19 cellular contexts compared by ENCODE assay signal in the genomic region with DNA sequence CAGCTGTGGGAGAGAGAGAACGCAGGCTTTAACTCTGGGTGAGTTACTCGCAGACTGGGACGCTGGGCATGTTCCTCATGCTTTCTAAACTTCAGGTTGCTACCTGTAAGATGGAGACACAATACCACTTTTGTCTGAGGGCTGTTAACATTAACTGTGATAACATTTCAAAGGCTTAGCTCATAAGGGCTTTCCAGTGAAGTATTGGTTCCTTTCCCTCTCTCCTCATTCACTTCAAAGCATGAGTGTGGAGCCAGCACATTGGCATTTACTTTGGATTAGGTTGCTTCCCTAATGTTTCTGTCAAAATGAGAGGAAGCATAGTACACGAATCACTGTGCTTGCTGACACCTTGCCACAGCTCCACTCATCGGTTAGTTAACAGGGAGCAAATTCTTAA. TPM values are rescaled to one million over a fixed set of nuclear protein-coding genes. Genes with fewer than 3 reads are reported as not detected.
DNase-seq lines count a peak whose midpoint lies in the region; ATAC-seq, FAIRE-seq and TF ChIP-seq lines count a peak whose summit lies in the region.
"Had no signal": no experiment of that assay in that cellular context is flagged by ENCODE, and none has a peak within 500 bp of the region (broad histone marks: within the 10 kb centered on the region; RNA-seq: fewer than 3 reads in every experiment).

No MANE protein-coding gene starts in this region.

- TF ChIP-seq CTCF in bronchial epithelial cell (IDR thresholded peaks at IDR 0.05; ENCODE audit: insufficient read depth, low read length, severe bottlenecking) (no peak), left lung (IDR thresholded peaks at IDR 0.05) (no peak), spleen (IDR thresholded peaks at IDR 0.05 in 8 of 11, conservative IDR thresholded peaks at IDR 0.05 in 3 of 11) (no peak), smooth muscle cell (IDR thresholded peaks at IDR 0.05; ENCODE audit: borderline replicate concordance, insufficient read depth, poor library complexity, severe bottlenecking) (no peak)

- H3K4me2 ChIP-seq in GM23248 (ENCODE audit: unreplicated experiment): no peak overlapping the region
- H3K4me2 ChIP-seq in smooth muscle cell: no peak overlapping the region
- H3K4me2 ChIP-seq: GM23338, PC-9 had no signal

- ATAC-seq in left lung: peak; percentile 78
- ATAC-seq: GM12878, GM23338 had no signal

- in situ Hi-C loops in GM23248 (cut with MboI): no loop called here

- DNase-seq in GM23248 (peak; percentile 20), bronchial epithelial cell (ENCODE audit: low read depth) (peak; percentile 29), left lung (no peak), spleen (no peak), T1000 (lab: John Stamatoyannopoulos, UW) (no peak), smooth muscle cell (lab: John Stamatoyannopoulos, UW; ENCODE audit: unreplicated experiment) (no peak), inferior parietal cortex (ENCODE audit: extremely low spot score) (no peak)
- DNase-seq: AML-193; CD4-positive, alpha-beta T cell; DMS79; KBM-7; NCI-H1092; NCI-H1694 treated with DMSO at 0.1 percent for 48 hours; NCI-H2171 treated with DMSO at 0.1 percent for 48 hours; NCI-H774 had no signal

- H3K36me3 ChIP-seq in GM23248 (ENCODE audit: low read depth) (no peaks in the 10 kb centered on the region), bronchial epithelial cell (ENCODE audit: control insufficient read depth, insufficient read depth, low read length) (no peaks in the 10 kb centered on the region), left lung (no peaks in the 10 kb centered on the region), spleen (no peaks in the 10 kb centered on the region), smooth muscle cell (ENCODE audit: low read depth) (no peaks in the 10 kb centered on the region)

- 86 to 92% methylated on average over 5 of the region's 5 CpGs for WGBS in GM23248 (ENCODE audit: low coverage in 1 of 2, low lambda C conversion rate in 2 of 2, missing lambda C conversion rate in 2 of 2), 2 experiments
- WGBS in spleen, 5 donors: 42 to 73% (median 64%) methylated on average over 5 of the region's 5 CpGs
- WGBS in smooth muscle cell (ENCODE audit: low lambda C conversion rate): 83% methylated on average over 5 of the region's 5 CpGs

- no peaks in the 10 kb centered on the region for H4K20me1 ChIP-seq in GM23248 (ENCODE audit: insufficient read depth)
- no peaks in the 10 kb centered on the region for H4K20me1 ChIP-seq in smooth muscle cell (ENCODE audit: low read depth)

- H3K4me3 ChIP-seq in GM23248: no peak overlapping the region
- H3K4me3 ChIP-seq in bronchial epithelial cell (ENCODE audit: low read depth, low read length): no peak overlapping the region
- no peak overlapping the region for H3K4me3 ChIP-seq in left lung
- H3K4me3 ChIP-seq in spleen: no peak overlapping the region
- no peak overlapping the region for H3K4me3 ChIP-seq in smooth muscle cell
- H3K4me3 ChIP-seq: GM12878, GM23338, PC-9 had no signal

- H3K9me2 ChIP-seq in GM23248 (ENCODE audit: insufficient read depth): no peaks in the 10 kb centered on the region

- H3K27ac ChIP-seq in GM23248 (no peak overlapping the region), left lung (peak overlapping the region; percentile 9 to 65), spleen (peak overlapping the region in 7 of 8 donors; percentile 9 to 68 (median 41)), smooth muscle cell (ENCODE audit: low read depth) (no peak overlapping the region)
- H3K27ac ChIP-seq: PC-9 had no signal

- peaks cover 41% of the 10 kb centered on the region for H3K4me1 ChIP-seq in GM23248 (ENCODE audit: insufficient read depth)
- peaks cover 18 to 29% of the 10 kb centered on the region in 2 donors for H3K4me1 ChIP-seq in left lung
- peaks cover 0 to 40% (median 19%) of the 10 kb centered on the region in 6 donors for H3K4me1 ChIP-seq in spleen
- no peaks in the 10 kb centered on the region for H3K4me1 ChIP-seq in smooth muscle cell (ENCODE audit: low read depth)

- H2AFZ ChIP-seq in GM23248 (no peak overlapping the region), smooth muscle cell (ENCODE audit: low read depth) (no peak overlapping the region)
- H2AFZ ChIP-seq: GM23338, PC-9 had no signal

- H3F3A ChIP-seq in GM23248 (ENCODE audit: insufficient read depth): peaks cover 35% of the 10 kb centered on the region
- no peaks in the 10 kb centered on the region for H3F3A ChIP-seq in smooth muscle cell (ENCODE audit: low read depth)

- intact Hi-C loops in left lung (cut with DNase I): no loop called here
- intact Hi-C loops in spleen (cut with DNase I; ENCODE audit: low total_unique reads): no loop called here

- H3K27me3 ChIP-seq in GM23248 (replicated peaks; ENCODE audit: insufficient read depth) (no peaks in the 10 kb centered on the region), bronchial epithelial cell (ENCODE audit: control insufficient read depth, insufficient read depth, low read length) (no peaks in the 10 kb centered on the region), left lung (no peaks in the 10 kb centered on the region), spleen (replicated peaks in 1 of 7) (no peaks in the 10 kb centered on the region), smooth muscle cell (ENCODE audit: low read depth) (no peaks in the 10 kb centered on the region)

- H3K9me3 ChIP-seq in GM23248 (ENCODE audit: low read depth) (no peaks in the 10 kb centered on the region), left lung (no peaks in the 10 kb centered on the region), spleen (no peaks in the 10 kb centered on the region), smooth muscle cell (replicated peaks; ENCODE audit: low read depth) (no peaks in the 10 kb centered on the region)

- no peak for TF ChIP-seq POLR2A in spleen (IDR thresholded peaks at IDR 0.05)

- no peak overlapping the region for H3K9ac ChIP-seq in GM23248
- no peak overlapping the region for H3K9ac ChIP-seq in smooth muscle cell (ENCODE audit: low read depth)

- no peaks in the 10 kb centered on the region for H3K79me2 ChIP-seq in GM23248 (ENCODE audit: insufficient read depth)
- H3K79me2 ChIP-seq in smooth muscle cell (ENCODE audit: low read depth): no peaks in the 10 kb centered on the region

- no peak for FAIRE-seq in bronchial epithelial cell (lab: Jason Lieb, UNC)
- FAIRE-seq: GM12878, GM18507 had no signal

RNA-seq across cellular contexts. Expression of a gene that starts 30.2 kb away (rescaled TPM):
- total RNA-seq in GM23248 (2014; rRNA removed; shearing (Covaris generic)): 13.0 and 21.0 TPM in 2 replicates
- 35.6 and 36.1 TPM in 2 replicates for polyA plus RNA-seq in GM23248 (2016; fragmentation: Nextera tagmentation; extraction: Ambion mirVana)
- 10.5 and 20.4 TPM in 2 replicates for total RNA-seq in bronchial epithelial cell
- 10 to 100 TPM; 31.5 to 35.4 TPM for total RNA-seq in left lung
- 10 to 100 TPM; 23.9 to 42.7 (median 33.7) TPM for total RNA-seq in spleen
- 10 to 100 TPM; 11.5 to 15.4 (median 12.3) TPM for polyA plus RNA-seq in spleen
- total RNA-seq in smooth muscle cell: 51.6 and 71.1 TPM in 2 replicates
- polyA plus RNA-seq in smooth muscle cell: 73.1 and 85.6 TPM in 2 replicates

Comparison
In these comparisons a context has a peak if more than half of its experiments do, and no peak if none do; other contexts are left out.
1. DNase-seq: peak in GM23248 (single experiment) and bronchial epithelial cell (single experiment); none in left lung (0 of 2), spleen (single experiment), T1000 (single experiment), smooth muscle cell (single experiment) and inferior parietal cortex (single experiment).
2. H3K27ac ChIP-seq: peak in left lung (2 of 2) and spleen (7 of 8); none in GM23248 (single experiment) and smooth muscle cell (single experiment).